Comparison of ENCODE assay signal across 7 cellular contexts in genomic region chr12:57063991-57064725, GRCh38. TPM values are rescaled to one million over a fixed set of nuclear protein-coding genes. Genes with fewer than 3 reads are reported as not detected.
DNase-seq lines count a peak whose midpoint lies in the region; ATAC-seq, FAIRE-seq and TF ChIP-seq lines count a peak whose summit lies in the region.

No MANE protein-coding gene starts in this region.

- no TSS peak for BruUV-seq in HepG2 (replicated peaks; lab: Mats Ljungman, UMichigan)

- FAIRE-seq in HepG2 (lab: Jason Lieb, UNC), result no peak

- no peak overlapping the region for H3K27ac ChIP-seq in HepG2 (ENCODE audit: extremely low read length, insufficient read depth, low read length)

- DNase-seq in activated CD8-positive, alpha-beta memory T cell treated with anti-CD3 and anti-CD28 coated beads, Interleukin-2, amount 50 U/mL, for 4 hours, result peak; percentile 50
- peak; percentile 69 for DNase-seq in stimulated activated CD4-positive, alpha-beta T cell treated with anti-CD3 and anti-CD28 coated beads, Interleukin-4, amount 100 ng/mL, for 24 hours
- DNase-seq in NCI-H1092 treated with DMSO at 0.1 percent for 48 hours (lab: John Stamatoyannopoulos, UW) (no peak), HepG2 (ENCODE audit: low spot score) (no peak), osteocyte (ENCODE audit: extremely low spot score, unreplicated experiment) (no peak)

- peaks cover 7% of the 10 kb centered on the region for H3K36me3 Mint-ChIP-seq in osteocyte (ENCODE audit: unreplicated experiment)

- 87% methylated on average over 5 of the region's 5 CpGs for WGBS in HepG2 (ENCODE audit: low lambda C conversion rate)

- no peak overlapping the region for H3K9ac ChIP-seq in HepG2 (ENCODE audit: insufficient read depth, low read depth, low read length)

- in situ Hi-C loops in HepG2 (cut with HindIII; ENCODE audit: extremely low pct_ligation_motif_present, low pct_unique_long_range_greater_than_20kb), result no loop called here

- no peaks in the 10 kb centered on the region for H3K27me3 ChIP-seq in HepG2 (ENCODE audit: control insufficient read depth in 1 of 2, insufficient read depth in 2 of 2, low read length in 2 of 2)

- H3K9me3 ChIP-seq in HepG2 (ENCODE audit: low read length), result no peaks in the 10 kb centered on the region

- H3K4me3 Mint-ChIP-seq in osteocyte (ENCODE audit: unreplicated experiment), result no peak overlapping the region

- no peaks in the 10 kb centered on the region for H3K27me3 Mint-ChIP-seq in osteocyte (ENCODE audit: unreplicated experiment)

- H3K36me3 ChIP-seq in HepG2 (replicated peaks in 1 of 2; ENCODE audit: control insufficient read depth in 1 of 2, insufficient read depth in 2 of 2, low read length in 2 of 2), result peaks cover 6 to 22% of the 10 kb centered on the region in 2 experiments; a peak in 4 of 5 replicates

- intact Hi-C loops in HepG2 (cut with micrococcal nuclease; ENCODE audit: unreplicated experiment), result no loop called here

- TF ChIP-seq RAD21 in HepG2 (CRISPR knock-in tag; IDR thresholded peaks at IDR 0.05), result no peak

- H3K27ac Mint-ChIP-seq in osteocyte (ENCODE audit: unreplicated experiment), result no peak overlapping the region

- no peak overlapping the region for H3K4me3 ChIP-seq in HepG2 (replicated peaks in 1 of 3; ENCODE audit: insufficient read depth in 1 of 3, low read depth in 2 of 3, low read length in 3 of 3)

- TF ChIP-seq CTCF in HepG2 (CRISPR knock-in tag; IDR thresholded peaks at IDR 0.05) (no peak), osteocyte (IDR thresholded peaks at IDR 0.05) (no peak)

- ATAC-seq in GM19455 (IDR thresholded peaks at IDR 0.05; ENCODE audit: unreplicated experiment) (peak; percentile 65), HG03342 (IDR thresholded peaks at IDR 0.05; ENCODE audit: unreplicated experiment) (peak; percentile 78), HepG2 (no peak)

- no peaks in the 10 kb centered on the region for H3K4me1 Mint-ChIP-seq in osteocyte (ENCODE audit: unreplicated experiment)

- no peak for TF ChIP-seq EP300 in HepG2 (IDR thresholded peaks at IDR 0.05; ENCODE audit: low read depth in 2 of 2, low read length in 2 of 2)
- TF ChIP-seq EP300 in HepG2 (CRISPR knock-in tag; IDR thresholded peaks at IDR 0.05; ENCODE audit: borderline replicate concordance), result no peak

- no peaks in the 10 kb centered on the region for H3K9me3 Mint-ChIP-seq in osteocyte (ENCODE audit: unreplicated experiment)

- H4K20me1 ChIP-seq in HepG2 (ENCODE audit: insufficient read depth, low read length), result no peaks in the 10 kb centered on the region

- TF ChIP-seq POLR2A in HepG2 (IDR thresholded peaks at IDR 0.05; ENCODE audit: insufficient read depth in 1 of 2, low read depth in 2 of 2, low read length in 2 of 2), result no peak

- CTCF ChIA-PET in HepG2 (lab: Yijun Ruan, JAX; ENCODE audit: low intra/inter-chr PET ratio, low total read pairs), result interaction anchor here (5.0 kb wide), 1 partner anchor 57 kb away, joined by 72 read pairs; the partner anchor contains the start of gene ZBTB39

- POLR2A ChIA-PET in HepG2 (lab: Yijun Ruan, JAX), result interaction anchor here (2.3 kb wide), 1 partner anchor 48 kb away, joined by 12 read pairs; the partner anchor contains the start of gene STAT6

- H2AFZ ChIP-seq in HepG2 (ENCODE audit: low read length), result no peak overlapping the region

- H3K79me2 ChIP-seq in HepG2 (ENCODE audit: insufficient read depth, low read length), result no peaks in the 10 kb centered on the region

- H3K4me1 ChIP-seq in HepG2 (ENCODE audit: insufficient read depth, low read length), result no peaks in the 10 kb centered on the region

- H3K4me2 ChIP-seq in HepG2 (ENCODE audit: low read depth, low read length), result no peak overlapping the region

RNA-seq across cellular contexts. Expression of gene MYO1A, which starts 14.2 kb away (rescaled TPM):
- total RNA-seq in HepG2 (2016; rRNA removed; fragmentation: Illumina TruSeq; extraction: Trizol) (5.3 TPM in 2 replicates), osteocyte (not detected in 2 replicates)
- total RNA-seq in HepG2 (2016; cell fraction: cytosol; rRNA removed; fragmentation: Illumina TruSeq; extraction: Trizol; ENCODE audit: low read depth), result 0.61 and 0.62 TPM in 2 replicates
- 2.6 and 4.1 TPM in 2 replicates for total RNA-seq in HepG2 (2016; cell fraction: insoluble cytoplasmic fraction; rRNA removed; fragmentation: Illumina TruSeq; extraction: Trizol)
- total RNA-seq in HepG2 (2016; cell fraction: membrane; rRNA removed; fragmentation: Illumina TruSeq; extraction: Trizol), result 0.69 and 0.71 TPM in 2 replicates
- 2.9 and 4.9 TPM in 2 replicates for total RNA-seq in HepG2 (2016; cell fraction: nucleus; rRNA removed; fragmentation: Illumina TruSeq; extraction: Trizol)
- 6.0 and 10.6 TPM in 2 replicates for polyA plus RNA-seq in HepG2 (2011; rRNA removed)
- 2.8 and 3.1 TPM in 2 replicates for polyA plus RNA-seq in HepG2 (2011; cell fraction: cytosol; rRNA removed)
- 26.7 and 34.0 TPM in 2 replicates for polyA plus RNA-seq in HepG2 (2011; cell fraction: nucleus; rRNA removed)
- 6.9 and 13.6 TPM in 2 replicates for polyA plus RNA-seq in HepG2 (2012)
- polyA plus RNA-seq in HepG2 (2016; cell fraction: cytosol; fragmentation: Illumina TruSeq; extraction: Trizol; ENCODE audit: low read depth), result 0.20 and 0.40 TPM in 2 replicates
- 2.6 TPM in 2 replicates for polyA plus RNA-seq in HepG2 (2016; cell fraction: insoluble cytoplasmic fraction; fragmentation: Illumina TruSeq; extraction: Trizol; ENCODE audit: low read depth)
- polyA plus RNA-seq in HepG2 (2016; cell fraction: membrane; fragmentation: Illumina TruSeq; extraction: Trizol; ENCODE audit: low read depth), result 0.34 and 1.5 TPM in 2 replicates
- polyA plus RNA-seq in HepG2 (2016; cell fraction: nucleus; fragmentation: Illumina TruSeq; extraction: Trizol; ENCODE audit: insufficient read depth, low read depth), result 7.9 and 10.3 TPM in 2 replicates
- polyA minus RNA-seq in HepG2 (2011; rRNA and poly(A)+ RNA removed; ENCODE audit: low replicate concordance), result 0.28 and 14.9 TPM in 2 replicates
- 2.3 and 3.9 TPM in 2 replicates for polyA minus RNA-seq in HepG2 (2011; cell fraction: cytosol; rRNA and poly(A)+ RNA removed)
- polyA minus RNA-seq in HepG2 (2011; cell fraction: nucleus; rRNA and poly(A)+ RNA removed), result 11.2 and 13.8 TPM in 2 replicates

RNA-seq across cellular contexts. Expression of gene NEMP1, which starts 14.4 kb away (rescaled TPM):
- total RNA-seq in HepG2 (2016; rRNA removed; fragmentation: Illumina TruSeq; extraction: Trizol) (8.3 and 12.9 TPM in 2 replicates), osteocyte (12.1 and 14.5 TPM in 2 replicates)
- 1.1 and 1.5 TPM in 2 replicates for total RNA-seq in HepG2 (2016; cell fraction: cytosol; rRNA removed; fragmentation: Illumina TruSeq; extraction: Trizol; ENCODE audit: low read depth)
- 8.4 and 12.6 TPM in 2 replicates for total RNA-seq in HepG2 (2016; cell fraction: insoluble cytoplasmic fraction; rRNA removed; fragmentation: Illumina TruSeq; extraction: Trizol)
- total RNA-seq in HepG2 (2016; cell fraction: membrane; rRNA removed; fragmentation: Illumina TruSeq; extraction: Trizol), result 3.9 and 4.4 TPM in 2 replicates
- total RNA-seq in HepG2 (2016; cell fraction: nucleus; rRNA removed; fragmentation: Illumina TruSeq; extraction: Trizol), result 18.4 and 20.1 TPM in 2 replicates
- 7.4 and 11.4 TPM in 2 replicates for polyA plus RNA-seq in HepG2 (2011; rRNA removed)
- 4.1 and 4.8 TPM in 2 replicates for polyA plus RNA-seq in HepG2 (2011; cell fraction: cytosol; rRNA removed)
- polyA plus RNA-seq in HepG2 (2011; cell fraction: nucleus; rRNA removed), result 14.3 and 15.1 TPM in 2 replicates
- polyA plus RNA-seq in HepG2 (2012), result 4.5 and 6.4 TPM in 2 replicates
- 0.51 and 0.62 TPM in 2 replicates for polyA plus RNA-seq in HepG2 (2016; cell fraction: cytosol; fragmentation: Illumina TruSeq; extraction: Trizol; ENCODE audit: low read depth)
- 5.7 and 6.0 TPM in 2 replicates for polyA plus RNA-seq in HepG2 (2016; cell fraction: insoluble cytoplasmic fraction; fragmentation: Illumina TruSeq; extraction: Trizol; ENCODE audit: low read depth)
- polyA plus RNA-seq in HepG2 (2016; cell fraction: membrane; fragmentation: Illumina TruSeq; extraction: Trizol; ENCODE audit: low read depth), result 1.6 and 1.9 TPM in 2 replicates
- polyA plus RNA-seq in HepG2 (2016; cell fraction: nucleus; fragmentation: Illumina TruSeq; extraction: Trizol; ENCODE audit: insufficient read depth, low read depth), result 24.7 and 25.8 TPM in 2 replicates
- 11.6 and 44.1 TPM in 2 replicates for polyA minus RNA-seq in HepG2 (2011; rRNA and poly(A)+ RNA removed; ENCODE audit: low replicate concordance)
- 3.4 and 5.6 TPM in 2 replicates for polyA minus RNA-seq in HepG2 (2011; cell fraction: cytosol; rRNA and poly(A)+ RNA removed)
- polyA minus RNA-seq in HepG2 (2011; cell fraction: nucleus; rRNA and poly(A)+ RNA removed), result 11.1 and 11.2 TPM in 2 replicates

RNA-seq across cellular contexts. Expression of gene NAB2, which starts 24.8 kb away (rescaled TPM):
- total RNA-seq in HepG2 (2016; rRNA removed; fragmentation: Illumina TruSeq; extraction: Trizol), result 11.0 and 11.7 TPM in 2 replicates
- total RNA-seq in HepG2 (2016; cell fraction: cytosol; rRNA removed; fragmentation: Illumina TruSeq; extraction: Trizol; ENCODE audit: low read depth), result 3.0 and 3.6 TPM in 2 replicates
- total RNA-seq in HepG2 (2016; cell fraction: insoluble cytoplasmic fraction; rRNA removed; fragmentation: Illumina TruSeq; extraction: Trizol), result 11.0 and 11.7 TPM in 2 replicates
- total RNA-seq in HepG2 (2016; cell fraction: membrane; rRNA removed; fragmentation: Illumina TruSeq; extraction: Trizol), result 6.6 and 6.9 TPM in 2 replicates
- total RNA-seq in HepG2 (2016; cell fraction: nucleus; rRNA removed; fragmentation: Illumina TruSeq; extraction: Trizol), result 5.9 and 6.3 TPM in 2 replicates
- polyA plus RNA-seq in HepG2 (2011; rRNA removed), result 12.9 and 17.5 TPM in 2 replicates
- polyA plus RNA-seq in HepG2 (2011; cell fraction: cytosol; rRNA removed), result 11.8 and 13.8 TPM in 2 replicates
- polyA plus RNA-seq in HepG2 (2011; cell fraction: nucleus; rRNA removed), result 15.3 and 15.9 TPM in 2 replicates
- 8.1 and 11.0 TPM in 2 replicates for polyA plus RNA-seq in HepG2 (2012)
- 1.9 and 2.1 TPM in 2 replicates for polyA plus RNA-seq in HepG2 (2016; cell fraction: cytosol; fragmentation: Illumina TruSeq; extraction: Trizol; ENCODE audit: low read depth)
- polyA plus RNA-seq in HepG2 (2016; cell fraction: insoluble cytoplasmic fraction; fragmentation: Illumina TruSeq; extraction: Trizol; ENCODE audit: low read depth), result 11.1 and 11.2 TPM in 2 replicates
- polyA plus RNA-seq in HepG2 (2016; cell fraction: membrane; fragmentation: Illumina TruSeq; extraction: Trizol; ENCODE audit: low read depth), result 4.3 and 4.7 TPM in 2 replicates
- polyA plus RNA-seq in HepG2 (2016; cell fraction: nucleus; fragmentation: Illumina TruSeq; extraction: Trizol; ENCODE audit: insufficient read depth, low read depth), result 14.2 and 14.8 TPM in 2 replicates
- polyA minus RNA-seq in HepG2 (2011; rRNA and poly(A)+ RNA removed; ENCODE audit: low replicate concordance), result 19.1 and 23.7 TPM in 2 replicates
- polyA minus RNA-seq in HepG2 (2011; cell fraction: cytosol; rRNA and poly(A)+ RNA removed), result 9.8 and 9.9 TPM in 2 replicates
- 5.2 and 7.7 TPM in 2 replicates for polyA minus RNA-seq in HepG2 (2011; cell fraction: nucleus; rRNA and poly(A)+ RNA removed)
- 41.9 and 42.8 TPM in 2 replicates for total RNA-seq in osteocyte

RNA-seq across cellular contexts. Expression of gene STAT6, which starts 47.0 kb away (rescaled TPM):
- total RNA-seq in HepG2 (2016; rRNA removed; fragmentation: Illumina TruSeq; extraction: Trizol), result 19.4 and 28.0 TPM in 2 replicates
- 6.8 and 8.2 TPM in 2 replicates for total RNA-seq in HepG2 (2016; cell fraction: cytosol; rRNA removed; fragmentation: Illumina TruSeq; extraction: Trizol; ENCODE audit: low read depth)
- 16.5 and 28.8 TPM in 2 replicates for total RNA-seq in HepG2 (2016; cell fraction: insoluble cytoplasmic fraction; rRNA removed; fragmentation: Illumina TruSeq; extraction: Trizol)
- total RNA-seq in HepG2 (2016; cell fraction: membrane; rRNA removed; fragmentation: Illumina TruSeq; extraction: Trizol), result 12.1 and 12.8 TPM in 2 replicates
- 25.5 and 33.3 TPM in 2 replicates for total RNA-seq in HepG2 (2016; cell fraction: nucleus; rRNA removed; fragmentation: Illumina TruSeq; extraction: Trizol)
- polyA plus RNA-seq in HepG2 (2011; rRNA removed), result 62.2 and 68.7 TPM in 2 replicates
- 28.2 and 38.4 TPM in 2 replicates for polyA plus RNA-seq in HepG2 (2011; cell fraction: cytosol; rRNA removed)
- 203 and 258 TPM in 2 replicates for polyA plus RNA-seq in HepG2 (2011; cell fraction: nucleus; rRNA removed)
- polyA plus RNA-seq in HepG2 (2012), result 33.9 and 37.3 TPM in 2 replicates
- polyA plus RNA-seq in HepG2 (2016; cell fraction: cytosol; fragmentation: Illumina TruSeq; extraction: Trizol; ENCODE audit: low read depth), result 3.4 and 3.9 TPM in 2 replicates
- 16.5 and 19.0 TPM in 2 replicates for polyA plus RNA-seq in HepG2 (2016; cell fraction: insoluble cytoplasmic fraction; fragmentation: Illumina TruSeq; extraction: Trizol; ENCODE audit: low read depth)
- 8.0 and 8.1 TPM in 2 replicates for polyA plus RNA-seq in HepG2 (2016; cell fraction: membrane; fragmentation: Illumina TruSeq; extraction: Trizol; ENCODE audit: low read depth)
- 87.2 and 88.4 TPM in 2 replicates for polyA plus RNA-seq in HepG2 (2016; cell fraction: nucleus; fragmentation: Illumina TruSeq; extraction: Trizol; ENCODE audit: insufficient read depth, low read depth)
- polyA minus RNA-seq in HepG2 (2011; rRNA and poly(A)+ RNA removed; ENCODE audit: low replicate concordance), result 65.8 and 169 TPM in 2 replicates
- polyA minus RNA-seq in HepG2 (2011; cell fraction: cytosol; rRNA and poly(A)+ RNA removed), result 16.4 and 22.5 TPM in 2 replicates
- polyA minus RNA-seq in HepG2 (2011; cell fraction: nucleus; rRNA and poly(A)+ RNA removed), result 34.6 and 43.3 TPM in 2 replicates
- 154 and 161 TPM in 2 replicates for total RNA-seq in osteocyte

RNA-seq across cellular contexts. Expression of gene TAC3, which starts 47.8 kb away (rescaled TPM):
- total RNA-seq in HepG2 (2016; rRNA removed; fragmentation: Illumina TruSeq; extraction: Trizol) (0.15 TPM in 1 of 2 replicates, not detected in the other), osteocyte (not detected in 2 replicates)
- total RNA-seq in HepG2 (2016; cell fraction: cytosol; rRNA removed; fragmentation: Illumina TruSeq; extraction: Trizol; ENCODE audit: low read depth), result not detected in 2 replicates
- 0.19 TPM in 1 of 2 replicates, not detected in the other for total RNA-seq in HepG2 (2016; cell fraction: insoluble cytoplasmic fraction; rRNA removed; fragmentation: Illumina TruSeq; extraction: Trizol)
- not detected in 2 replicates for total RNA-seq in HepG2 (2016; cell fraction: membrane; rRNA removed; fragmentation: Illumina TruSeq; extraction: Trizol)
- not detected in 2 replicates for total RNA-seq in HepG2 (2016; cell fraction: nucleus; rRNA removed; fragmentation: Illumina TruSeq; extraction: Trizol)
- polyA plus RNA-seq in HepG2 (2011; rRNA removed), result 0.13 and 0.25 TPM in 2 replicates
- 0.14 TPM in 1 of 2 replicates, not detected in the other for polyA plus RNA-seq in HepG2 (2011; cell fraction: cytosol; rRNA removed)
- 0.59 and 0.64 TPM in 2 replicates for polyA plus RNA-seq in HepG2 (2011; cell fraction: nucleus; rRNA removed)
- 0.21 TPM in 1 of 2 replicates, not detected in the other for polyA plus RNA-seq in HepG2 (2012)
- polyA plus RNA-seq in HepG2 (2016; cell fraction: cytosol; fragmentation: Illumina TruSeq; extraction: Trizol; ENCODE audit: low read depth), result not detected in 2 replicates
- polyA plus RNA-seq in HepG2 (2016; cell fraction: insoluble cytoplasmic fraction; fragmentation: Illumina TruSeq; extraction: Trizol; ENCODE audit: low read depth), result 0.43 TPM in 1 of 2 replicates, not detected in the other
- not detected in 2 replicates for polyA plus RNA-seq in HepG2 (2016; cell fraction: membrane; fragmentation: Illumina TruSeq; extraction: Trizol; ENCODE audit: low read depth)
- polyA plus RNA-seq in HepG2 (2016; cell fraction: nucleus; fragmentation: Illumina TruSeq; extraction: Trizol; ENCODE audit: insufficient read depth, low read depth), result 1.00 TPM in 1 of 2 replicates, not detected in the other
- polyA minus RNA-seq in HepG2 (2011; rRNA and poly(A)+ RNA removed; ENCODE audit: low replicate concordance), result not detected in 2 replicates
- not detected in 2 replicates for polyA minus RNA-seq in HepG2 (2011; cell fraction: cytosol; rRNA and poly(A)+ RNA removed)
- not detected in 2 replicates for polyA minus RNA-seq in HepG2 (2011; cell fraction: nucleus; rRNA and poly(A)+ RNA removed)

Comparison
In these comparisons a context has a peak if more than half of its experiments do, and no peak if none do; other contexts are left out.
1. DNase-seq: peak in activated CD8-positive, alpha-beta memory T cell treated with anti-CD3 and anti-CD28 coated beads, Interleukin-2, amount 50 U/mL, for 4 hours (single experiment) and stimulated activated CD4-positive, alpha-beta T cell treated with anti-CD3 and anti-CD28 coated beads, Interleukin-4, amount 100 ng/mL, for 24 hours (single experiment); none in NCI-H1092 treated with DMSO at 0.1 percent for 48 hours (single experiment), HepG2 (single experiment) and osteocyte (single experiment).